ENCODE assay signal across 19 cellular contexts in the genomic region with DNA sequence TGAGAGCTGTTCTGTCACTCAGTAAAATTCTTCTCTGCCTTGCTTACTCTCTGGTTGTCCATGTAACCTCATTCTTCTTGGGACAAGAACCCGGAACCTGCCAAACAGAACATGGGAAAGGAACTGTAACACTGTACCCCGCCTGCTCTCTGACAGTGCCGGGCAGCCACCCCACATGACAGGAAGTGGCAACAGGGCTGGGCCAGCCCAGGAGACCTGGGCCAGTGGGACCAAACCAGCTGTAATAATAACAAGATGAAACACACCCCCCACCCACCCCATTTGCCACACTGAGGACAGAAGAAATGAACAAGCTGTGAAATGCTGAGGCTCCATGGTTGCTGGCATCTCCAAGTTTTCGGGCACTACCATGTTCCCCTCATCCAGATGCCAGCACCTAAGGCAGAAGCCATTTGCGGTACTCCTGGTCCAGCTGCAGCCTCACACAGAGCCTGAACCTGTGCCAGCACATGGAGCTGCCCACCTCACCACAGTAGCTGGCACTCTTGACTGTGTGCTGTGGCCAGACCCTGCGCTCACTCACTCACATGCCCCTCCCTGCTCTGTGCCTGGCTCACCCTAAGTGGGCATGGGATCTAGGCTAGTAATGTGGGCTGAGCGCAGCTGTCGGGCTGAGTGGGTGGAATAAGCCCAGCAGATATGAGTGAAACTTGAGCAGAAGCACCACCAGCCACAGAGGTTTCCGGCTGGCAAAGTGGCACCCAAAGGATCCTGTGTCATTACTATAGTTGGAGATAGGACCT.
A peak's percentile ranks its signal among the peaks of the same experiment; 100 is the strongest.
DNase-seq lines count a peak whose midpoint lies in the region; ATAC-seq and TF ChIP-seq lines count a peak whose summit lies in the region.
"Had no signal": no experiment of that assay in that cellular context is flagged by ENCODE, and none has a peak within 500 bp of the region (broad histone marks: within the 10 kb centered on the region; RNA-seq: fewer than 3 reads in every experiment).

No MANE protein-coding gene starts in this region.

- H3K4me3 Mint-ChIP-seq in nephron progenitor cell, result no peak overlapping the region
- H3K4me3 Mint-ChIP-seq: CD4-positive, CD25-positive, alpha-beta regulatory T cell; CD8-positive, alpha-beta memory T cell had no signal

- no peaks in the 10 kb centered on the region for H3K9me3 Mint-ChIP-seq in nephron progenitor cell

- ATAC-seq in upper lobe of right lung (peak; percentile 38), GM21825 (IDR thresholded peaks at IDR 0.05; ENCODE audit: unreplicated experiment) (no peak)
- ATAC-seq: GM12878 had no signal

- H3K4me1 Mint-ChIP-seq in nephron progenitor cell, result no peaks in the 10 kb centered on the region
- H3K4me1 Mint-ChIP-seq: CD4-positive, CD25-positive, alpha-beta regulatory T cell; CD8-positive, alpha-beta memory T cell had no signal

- H3K36me3 Mint-ChIP-seq in nephron progenitor cell (ENCODE audit: low read depth), result no peaks in the 10 kb centered on the region
- H3K36me3 Mint-ChIP-seq: CD4-positive, CD25-positive, alpha-beta regulatory T cell; CD8-positive, alpha-beta memory T cell had no signal

- no peaks in the 10 kb centered on the region; the same call in 1 of the 2 replicates for H3K36me3 ChIP-seq in SJCRH30
- no peaks in the 10 kb centered on the region for H3K36me3 ChIP-seq in upper lobe of right lung
- H3K36me3 ChIP-seq: BE2C, HAP-1 had no signal

- H3K4me1 ChIP-seq in SJCRH30 (no peaks in the 10 kb centered on the region), upper lobe of right lung (no peaks in the 10 kb centered on the region)
- H3K4me1 ChIP-seq: BE2C, HAP-1 had no signal

- intact Hi-C loops in upper lobe of right lung (cut with DNase I), result no loop called here

- H3K9me3 ChIP-seq in SJCRH30 (replicated peaks) (no peaks in the 10 kb centered on the region), upper lobe of right lung (no peaks in the 10 kb centered on the region)
- H3K9me3 ChIP-seq: BE2C, HAP-1 had no signal

- no peaks in the 10 kb centered on the region for H3K27me3 ChIP-seq in SJCRH30
- no peaks in the 10 kb centered on the region for H3K27me3 ChIP-seq in upper lobe of right lung
- H3K27me3 ChIP-seq: BE2C had no signal

- peak; percentile 10 to 46 for DNase-seq in SJCRH30
- peak; percentile 84 for DNase-seq in myocyte (ENCODE audit: low read depth)
- no peak for DNase-seq in upper lobe of right lung
- no peak for DNase-seq in nephron progenitor cell
- DNase-seq in NCI-H526 treated with DMSO at 0.1 percent for 48 hours (lab: John Stamatoyannopoulos, UW), result no peak
- DNase-seq: ACHN; BE2C; C1 segment of cervical spinal cord; CD4-positive, CD25-positive, alpha-beta regulatory T cell; CD8-positive, alpha-beta memory T cell; COR-L47; DMS 273 treated with DMSO at 0.1 percent for 48 hours; DMS53; DND-41; EL had no signal

- TF ChIP-seq CTCF in upper lobe of right lung (IDR thresholded peaks at IDR 0.05), result no peak
- TF ChIP-seq CTCF in nephron progenitor cell (IDR thresholded peaks at IDR 0.05), result no peak

- H3K27ac ChIP-seq in SJCRH30 (no peak overlapping the region), upper lobe of right lung (no peak overlapping the region)
- H3K27ac ChIP-seq: HL-60 had no signal

- H3K4me3 ChIP-seq in SJCRH30 (no peak overlapping the region), upper lobe of right lung (no peak overlapping the region)
- H3K4me3 ChIP-seq: GM12878, HAP-1 had no signal

- no peak overlapping the region for H3K27ac Mint-ChIP-seq in nephron progenitor cell
- H3K27ac Mint-ChIP-seq: CD4-positive, CD25-positive, alpha-beta regulatory T cell; CD8-positive, alpha-beta memory T cell had no signal

- H3K27me3 Mint-ChIP-seq in nephron progenitor cell (ENCODE audit: low read depth, poor library complexity), result no peaks in the 10 kb centered on the region
- H3K27me3 Mint-ChIP-seq: CD4-positive, CD25-positive, alpha-beta regulatory T cell; CD8-positive, alpha-beta memory T cell had no signal

Comparison
In these comparisons a context has a peak if more than half of its experiments do, and no peak if none do; other contexts are left out.
1. DNase-seq: peak in SJCRH30 (2 of 2) and myocyte (single experiment); none in upper lobe of right lung (single experiment), nephron progenitor cell (single experiment) and NCI-H526 treated with DMSO at 0.1 percent for 48 hours (single experiment).